ENCODE assay signal across 24 cellular contexts in genomic region chr20:59210186-59210585, GRCh38. TPM values are rescaled to one million over a fixed set of nuclear protein-coding genes. Genes with fewer than 3 reads are reported as not detected.
"Had no signal": no experiment of that assay in that cellular context is flagged by ENCODE, and none has a peak within 500 bp of the region (broad histone marks: within the 10 kb centered on the region; RNA-seq: fewer than 3 reads in every experiment).

No MANE protein-coding gene starts in this region.

- H3K4me1 ChIP-seq: SJSA1 had no signal

- H3K36me3 Mint-ChIP-seq: IgD-negative memory B cell had no signal

- H3K4me2 ChIP-seq: KMS-11 had no signal

- H3K27ac Mint-ChIP-seq: IgD-negative memory B cell had no signal

- H3K9me3 ChIP-seq: SJSA1 had no signal

- H3K27ac ChIP-seq: HL-60, KMS-11, SJSA1, SK-N-MC had no signal

- DNase-seq: Kasumi-1, MM.1S, NCI-H1105, NCI-H1417, NCI-H1436 treated with DMSO at 0.1 percent for 48 hours, NCI-H1694, NCI-H187 treated with DMSO at 0.1 percent for 48 hours, NCI-H2029 treated with DMSO at 0.1 percent for 48 hours, NCI-H226, NCI-H446, NCI-H510A, NCI-H524 treated with DMSO at 0.1 percent for 48 hours, NCI-H69, NCI-H774, Right ventricle myocardium superior, RPMI8226, SIG-M5 had no signal

- H3K9ac ChIP-seq: KMS-11 had no signal

- H3K36me3 ChIP-seq: SJSA1 had no signal

- ATAC-seq: K562 had no signal

- H3K4me3 ChIP-seq: K562, SJSA1, SK-N-MC had no signal

- H3K4me3 Mint-ChIP-seq: IgD-negative memory B cell had no signal

- H3K9me3 Mint-ChIP-seq: IgD-negative memory B cell had no signal

RNA-seq across cellular contexts. Expression of gene ZNF831, which starts 46.6 kb away (rescaled TPM):
- total RNA-seq: K562, M059J, SJSA1 had no signal
- polyA plus RNA-seq: K562 had no signal
